ENCODE assay signal across 20 cellular contexts in the genomic region with DNA sequence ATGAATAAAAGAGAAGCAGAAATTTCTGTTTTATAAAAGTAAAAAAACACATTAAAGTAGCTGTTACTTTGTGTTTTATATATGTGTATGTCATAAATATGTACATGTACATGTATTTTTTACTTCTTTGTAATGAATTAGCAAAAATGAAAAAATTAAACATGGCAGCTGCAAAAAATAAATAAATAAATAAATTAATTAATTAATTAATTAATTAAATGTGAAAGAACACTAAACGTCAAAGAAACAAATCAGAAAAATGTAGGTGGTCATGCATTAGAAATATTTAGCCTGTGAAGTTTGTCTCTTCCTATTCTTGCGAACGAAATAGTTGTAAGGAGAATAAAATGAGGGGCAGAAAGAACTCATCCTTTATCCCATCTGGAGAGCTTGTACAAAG.
A peak's percentile ranks its signal among the peaks of the same experiment; 100 is the strongest.
DNase-seq lines count a peak whose midpoint lies in the region; ATAC-seq, FAIRE-seq and TF ChIP-seq lines count a peak whose summit lies in the region.
"Had no signal": no experiment of that assay in that cellular context is flagged by ENCODE, and none has a peak within 500 bp of the region (broad histone marks: within the 10 kb centered on the region; RNA-seq: fewer than 3 reads in every experiment).

No MANE protein-coding gene starts in this region.

- H3K27ac ChIP-seq in HEK293 (ENCODE audit: extremely low read depth, low read depth, low read length) (no peak overlapping the region), kidney (ENCODE audit: low read depth in 2 of 2, low read length in 2 of 2) (no peak overlapping the region)
- H3K27ac ChIP-seq: KMS-11, Peyer's patch had no signal

- no peak for TF ChIP-seq CTCF in HEK293 (tag by site-specific recombination; IDR thresholded peaks at IDR 0.05)
- no peak for TF ChIP-seq CTCF in chondrocyte (IDR thresholded peaks at IDR 0.05)
- no peak for TF ChIP-seq CTCF in kidney (IDR thresholded peaks at IDR 0.05; ENCODE audit: borderline replicate concordance, extremely low read depth, insufficient read depth)
- no peak for TF ChIP-seq CTCF in type B pancreatic cell (conservative IDR thresholded peaks at IDR 0.05)

- intact Hi-C loops in kidney (cut with DNase I) = no loop called here

- H3K27ac Mint-ChIP-seq in chondrocyte (ENCODE audit: unreplicated experiment) (no peak overlapping the region), type B pancreatic cell (no peak overlapping the region)
- H3K27ac Mint-ChIP-seq: CD8-positive, alpha-beta T cell had no signal

- DNase-seq in chondrocyte (ENCODE audit: low spot score) (no peak), kidney (no peak), type B pancreatic cell (ENCODE audit: extremely low spot score, unreplicated experiment) (no peak), middle frontal gyrus (ENCODE audit: extremely low spot score, low spot score) (no peak), HEK293T (ENCODE audit: extremely low spot score) (no peak)
- DNase-seq: CD8-positive, alpha-beta T cell; GOT3; IMR-90; NCI-H1105; NCI-H146; NCI-H2029; NCI-H226; NCI-H510A treated with DMSO at 0.1 percent for 48 hours; NCI-H748 treated with DMSO at 0.1 percent for 48 hours; Peyer's patch had no signal

- H3K9me3 Mint-ChIP-seq in chondrocyte (ENCODE audit: low read depth) (peaks cover 7% of the 10 kb centered on the region), type B pancreatic cell (no peaks in the 10 kb centered on the region)

- no peaks in the 10 kb centered on the region for H3K36me3 ChIP-seq in HEK293 (ENCODE audit: control insufficient read depth in 2 of 2, insufficient read depth in 1 of 2, low read length in 2 of 2)
- H3K36me3 ChIP-seq in kidney (ENCODE audit: control insufficient read depth in 1 of 2, insufficient read depth in 2 of 2, low read length in 2 of 2) = no peaks in the 10 kb centered on the region
- H3K36me3 ChIP-seq: Peyer's patch had no signal

- CTCF ChIA-PET in HEK293 (lab: Yijun Ruan, JAX) = no interaction called here
- CTCF ChIA-PET in HEK293T (lab: Yijun Ruan, JAX) = no interaction called here

- H3K36me3 Mint-ChIP-seq in chondrocyte (ENCODE audit: low read depth) = peaks cover 4% of the 10 kb centered on the region
- H3K36me3 Mint-ChIP-seq in type B pancreatic cell = no peaks in the 10 kb centered on the region
- H3K36me3 Mint-ChIP-seq: CD8-positive, alpha-beta T cell had no signal

- peak; percentile 46 for FAIRE-seq in kidney (lab: Jason Lieb, UNC)
- FAIRE-seq: GM12891 had no signal

- H3K4me3 Mint-ChIP-seq in chondrocyte (ENCODE audit: unreplicated experiment) (peak overlapping the region; percentile 20), type B pancreatic cell (peak overlapping the region; percentile 53)
- H3K4me3 Mint-ChIP-seq: CD8-positive, alpha-beta T cell had no signal

- no peak overlapping the region for H3K9ac ChIP-seq in kidney (ENCODE audit: low read length in 2 of 2)
- H3K9ac ChIP-seq: KMS-11 had no signal

- H3K4me3 ChIP-seq in HEK293 (ENCODE audit: low read depth, low read length) (no peak overlapping the region), kidney (ENCODE audit: low read length in 2 of 2) (no peak overlapping the region)
- H3K4me3 ChIP-seq: Peyer's patch had no signal

- H3K9me3 ChIP-seq in HEK293 (ENCODE audit: control insufficient read depth, insufficient read depth, low read depth, low read length) (no peaks in the 10 kb centered on the region), kidney (ENCODE audit: control insufficient read depth in 1 of 2, low read length in 2 of 2) (no peaks in the 10 kb centered on the region)
- H3K9me3 ChIP-seq: Peyer's patch had no signal

- H3K4me1 ChIP-seq in HEK293 (ENCODE audit: control insufficient read depth, insufficient read depth, low read length) (no peaks in the 10 kb centered on the region), kidney (ENCODE audit: control insufficient read depth in 1 of 2, insufficient read depth in 1 of 2, low read depth in 1 of 2, low read length in 2 of 2) (no peaks in the 10 kb centered on the region)
- H3K4me1 ChIP-seq: Peyer's patch had no signal

- POLR2A ChIA-PET in HEK293 (lab: Yijun Ruan, JAX) = no interaction called here
- POLR2A ChIA-PET in HEK293T (lab: Yijun Ruan, JAX) = no interaction called here

- peaks cover 6% of the 10 kb centered on the region for H3K4me1 Mint-ChIP-seq in chondrocyte (ENCODE audit: low read depth)
- peaks cover 6% of the 10 kb centered on the region for H3K4me1 Mint-ChIP-seq in type B pancreatic cell (ENCODE audit: unreplicated experiment)

- no peaks in the 10 kb centered on the region for H3K27me3 Mint-ChIP-seq in chondrocyte (ENCODE audit: low read depth)
- no peaks in the 10 kb centered on the region for H3K27me3 Mint-ChIP-seq in type B pancreatic cell

- ATAC-seq in esophagus mucosa = no peak
- ATAC-seq: CD8-positive, alpha-beta T cell; SK-N-SH treated with all-trans-retinoic acid at 6 μM for 48 hours had no signal

TF ChIP-seq in HEK293, 187 proteins besides CTCF, POLR2A, EP300 and RAD21 (continues in another document):
- peak; percentile 59; the same call in 1 of the 2 replicates for TF ChIP-seq ZNF394 (tag by site-specific recombination; IDR thresholded peaks at IDR 0.05; ENCODE audit: borderline replicate concordance)
- no peak for TF ChIP-seq ZNF704 (tag by site-specific recombination; IDR thresholded peaks at IDR 0.05)
- no peak for TF ChIP-seq GLI4 (tag by site-specific recombination; IDR thresholded peaks at IDR 0.05)
- no peak for TF ChIP-seq PRDM1 (tag by site-specific recombination; IDR thresholded peaks at IDR 0.05)
- TF ChIP-seq, protein P1, sequence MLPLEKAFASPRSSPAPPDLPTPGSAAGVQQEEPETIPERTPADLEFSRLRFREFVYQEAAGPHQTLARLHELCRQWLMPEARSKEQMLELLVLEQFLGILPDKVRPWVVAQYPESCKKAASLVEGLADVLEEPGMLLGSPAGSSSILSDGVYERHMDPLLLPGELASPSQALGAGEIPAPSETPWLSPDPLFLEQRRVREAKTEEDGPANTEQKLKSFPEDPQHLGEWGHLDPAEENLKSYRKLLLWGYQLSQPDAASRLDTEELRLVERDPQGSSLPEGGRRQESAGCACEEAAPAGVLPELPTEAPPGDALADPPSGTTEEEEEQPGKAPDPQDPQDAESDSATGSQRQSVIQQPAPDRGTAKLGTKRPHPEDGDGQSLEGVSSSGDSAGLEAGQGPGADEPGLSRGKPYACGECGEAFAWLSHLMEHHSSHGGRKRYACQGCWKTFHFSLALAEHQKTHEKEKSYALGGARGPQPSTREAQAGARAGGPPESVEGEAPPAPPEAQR (tag by site-specific recombination; IDR thresholded peaks at IDR 0.05) = no peak
- no peak for TF ChIP-seq ZNF768 (tag by site-specific recombination; IDR thresholded peaks at IDR 0.05)
- TF ChIP-seq ZNF121 (tag by site-specific recombination; IDR thresholded peaks at IDR 0.05) = no peak

TF ChIP-seq in HEK293T, 16 proteins besides CTCF, POLR2A, EP300 and RAD21:
- TF ChIP-seq HDGF (IDR thresholded peaks at IDR 0.05; ENCODE audit: borderline replicate concordance) (no peak), CTBP1 (IDR thresholded peaks at IDR 0.05; ENCODE audit: borderline replicate concordance) (no peak), FOXM1 (IDR thresholded peaks at IDR 0.05; ENCODE audit: borderline replicate concordance) (no peak), FOXA1 (IDR thresholded peaks at IDR 0.05) (no peak), ZNF384 (IDR thresholded peaks at IDR 0.05) (no peak), ELF4 (IDR thresholded peaks at IDR 0.05) (no peak), SP1 (IDR thresholded peaks at IDR 0.05) (no peak), SUZ12 (IDR thresholded peaks at IDR 0.05) (no peak)
